ENCODE assay signal across 13 cellular contexts in the genomic region with DNA sequence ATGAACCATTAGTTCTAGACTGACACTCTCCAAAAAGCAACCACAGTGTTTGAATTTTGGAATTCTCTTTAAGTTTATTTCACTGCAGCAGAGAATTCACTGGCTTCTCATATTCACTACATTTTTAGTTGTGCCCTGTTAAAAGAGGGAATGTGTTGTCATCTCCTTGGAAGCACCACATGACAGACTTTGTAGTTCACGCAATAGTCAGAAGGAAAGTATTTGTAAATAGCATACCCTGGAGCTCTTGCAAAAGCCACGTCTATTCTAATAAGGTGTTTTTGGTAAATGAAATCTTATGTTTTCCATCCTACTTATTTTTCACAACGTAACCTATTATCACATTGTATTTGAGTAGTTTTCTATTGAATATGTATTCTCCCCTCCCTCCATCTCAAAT. TPM values are rescaled to one million over a fixed set of nuclear protein-coding genes. Genes with fewer than 3 reads are reported as not detected.
DNase-seq lines count a peak whose midpoint lies in the region; ATAC-seq and TF ChIP-seq lines count a peak whose summit lies in the region.
"Had no signal": no experiment of that assay in that cellular context is flagged by ENCODE, and none has a peak within 500 bp of the region (broad histone marks: within the 10 kb centered on the region; RNA-seq: fewer than 3 reads in every experiment).

No MANE protein-coding gene starts in this region.

- H3K27me3 ChIP-seq in left lung (no peaks in the 10 kb centered on the region), upper lobe of right lung (no peaks in the 10 kb centered on the region)

- H3K36me3 ChIP-seq in left lung (no peaks in the 10 kb centered on the region), upper lobe of right lung (no peaks in the 10 kb centered on the region)
- H3K36me3 ChIP-seq: spleen had no signal

- intact Hi-C loops in Right ventricle myocardium superior (cut with DNase I), result no loop called here
- intact Hi-C loops in left cardiac atrium (cut with DNase I), result no loop called here
- intact Hi-C loops in left lung (cut with DNase I), result no loop called here
- intact Hi-C loops in upper lobe of right lung (cut with DNase I), result no loop called here

- H3K27ac ChIP-seq in left lung, result peak overlapping the region; percentile 8 to 28
- H3K27ac ChIP-seq in upper lobe of right lung, result peak overlapping the region; percentile 55

- peaks cover 0 to 44% of the 10 kb centered on the region in 2 donors for H3K4me1 ChIP-seq in left lung
- peaks cover 4% of the 10 kb centered on the region for H3K4me1 ChIP-seq in upper lobe of right lung

- H3K4me3 ChIP-seq in left lung (no peak overlapping the region), upper lobe of right lung (no peak overlapping the region)
- H3K4me3 ChIP-seq: spleen had no signal

- TF ChIP-seq CTCF in left lung (IDR thresholded peaks at IDR 0.05), result no peak
- TF ChIP-seq CTCF in upper lobe of right lung (IDR thresholded peaks at IDR 0.05), result no peak

- H3K9me3 ChIP-seq in left lung (no peaks in the 10 kb centered on the region), upper lobe of right lung (no peaks in the 10 kb centered on the region)

- ATAC-seq in Right ventricle myocardium superior (ENCODE audit: poor library complexity) (peak; percentile 49), left cardiac atrium (no peak), left lung (peak; percentile 20), upper lobe of right lung (peak; percentile 30), HG02798 (IDR thresholded peaks at IDR 0.05; ENCODE audit: poor library complexity, unreplicated experiment) (no peak)
- ATAC-seq: Panc1 had no signal

- DNase-seq in Right ventricle myocardium superior (no peak), left cardiac atrium (no peak), amniotic stem cell (lab: John Stamatoyannopoulos, UW) (peak; percentile 22), left lung (no peak), upper lobe of right lung (no peak), NCI-H345 (lab: John Stamatoyannopoulos, UW) (no peak), C1 segment of cervical spinal cord (lab: John Stamatoyannopoulos, UW) (no peak)
- DNase-seq: H9, hypothalamus, NCI-H2081, spleen had no signal

RNA-seq across cellular contexts. Expression of gene DOCK11, which starts 25.8 kb away (rescaled TPM):
- total RNA-seq in Right ventricle myocardium superior, result 4.2 TPM
- 10 to 100 TPM; 15.8 to 22.1 TPM for total RNA-seq in left cardiac atrium
- 10 to 100 TPM; 35.5 to 36.8 TPM for total RNA-seq in left lung
- 55.0 TPM for total RNA-seq in upper lobe of right lung

Comparison
In these comparisons a context has a peak if more than half of its experiments do, and no peak if none do; other contexts are left out.
1. ATAC-seq: peak in Right ventricle myocardium superior (single experiment), left lung (single experiment) and upper lobe of right lung (single experiment); none in left cardiac atrium (0 of 2) and HG02798 (single experiment).